Comparison of ENCODE assay signal across 1 cellular context in genomic region chrX:120999413-120999812, GRCh38.
TF ChIP-seq lines count a peak whose summit lies in the region.

No MANE protein-coding gene starts in this region.

TF ChIP-seq in GM12878, 131 proteins besides CTCF, POLR2A, EP300 and RAD21:
- TF ChIP-seq MEF2B (IDR thresholded peaks at IDR 0.05; ENCODE audit: partially characterized antibody, poor library complexity, severe bottlenecking), result peak; percentile 41
- no peak for TF ChIP-seq NFXL1 (IDR thresholded peaks at IDR 0.05; ENCODE audit: borderline replicate concordance)
- TF ChIP-seq RBBP5 (conservative IDR thresholded peaks at IDR 0.05), result no peak
